1 cellular context compared by ENCODE assay signal in the genomic region with DNA sequence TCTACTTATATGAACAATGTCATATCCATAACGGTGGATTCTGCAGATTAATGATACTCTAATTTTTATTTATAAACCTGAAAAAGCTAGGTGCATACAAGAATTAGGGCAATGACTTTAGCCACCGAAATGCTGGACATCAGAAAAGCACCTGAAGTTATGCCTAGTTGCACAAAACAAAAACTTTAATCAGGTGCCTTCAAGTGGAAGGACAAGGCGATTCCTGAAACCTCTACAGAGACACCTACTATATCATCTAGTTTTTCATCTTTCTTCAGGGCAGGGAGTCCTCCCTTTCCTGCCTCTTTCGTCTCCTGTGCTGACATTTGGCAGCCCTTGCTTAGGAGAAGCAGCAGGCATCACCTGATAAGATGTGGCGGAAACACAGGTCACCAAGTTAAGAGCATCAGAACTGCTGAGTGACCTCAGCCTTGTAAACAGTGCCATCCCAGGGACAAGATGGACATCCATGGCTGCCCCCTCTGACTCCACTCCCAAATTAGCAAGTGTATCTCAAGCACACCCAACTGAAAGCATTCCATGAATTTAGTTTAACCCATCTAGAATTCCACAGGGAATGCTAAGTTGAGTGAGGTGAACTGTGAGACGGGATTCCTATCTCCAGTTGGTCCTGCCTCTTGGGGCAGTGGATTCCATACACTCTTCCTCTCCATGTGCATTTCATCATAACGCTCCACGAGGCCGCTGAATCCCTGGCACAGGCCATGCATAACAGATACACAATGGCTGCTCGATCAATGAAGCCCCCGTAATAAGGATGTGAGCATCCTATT.
TF ChIP-seq lines count a peak whose summit lies in the region.

No MANE protein-coding gene starts in this region.

TF ChIP-seq in GM23338, 12 proteins besides CTCF, POLR2A, EP300 and RAD21 (continued from another document):
- TF ChIP-seq, protein P1, sequence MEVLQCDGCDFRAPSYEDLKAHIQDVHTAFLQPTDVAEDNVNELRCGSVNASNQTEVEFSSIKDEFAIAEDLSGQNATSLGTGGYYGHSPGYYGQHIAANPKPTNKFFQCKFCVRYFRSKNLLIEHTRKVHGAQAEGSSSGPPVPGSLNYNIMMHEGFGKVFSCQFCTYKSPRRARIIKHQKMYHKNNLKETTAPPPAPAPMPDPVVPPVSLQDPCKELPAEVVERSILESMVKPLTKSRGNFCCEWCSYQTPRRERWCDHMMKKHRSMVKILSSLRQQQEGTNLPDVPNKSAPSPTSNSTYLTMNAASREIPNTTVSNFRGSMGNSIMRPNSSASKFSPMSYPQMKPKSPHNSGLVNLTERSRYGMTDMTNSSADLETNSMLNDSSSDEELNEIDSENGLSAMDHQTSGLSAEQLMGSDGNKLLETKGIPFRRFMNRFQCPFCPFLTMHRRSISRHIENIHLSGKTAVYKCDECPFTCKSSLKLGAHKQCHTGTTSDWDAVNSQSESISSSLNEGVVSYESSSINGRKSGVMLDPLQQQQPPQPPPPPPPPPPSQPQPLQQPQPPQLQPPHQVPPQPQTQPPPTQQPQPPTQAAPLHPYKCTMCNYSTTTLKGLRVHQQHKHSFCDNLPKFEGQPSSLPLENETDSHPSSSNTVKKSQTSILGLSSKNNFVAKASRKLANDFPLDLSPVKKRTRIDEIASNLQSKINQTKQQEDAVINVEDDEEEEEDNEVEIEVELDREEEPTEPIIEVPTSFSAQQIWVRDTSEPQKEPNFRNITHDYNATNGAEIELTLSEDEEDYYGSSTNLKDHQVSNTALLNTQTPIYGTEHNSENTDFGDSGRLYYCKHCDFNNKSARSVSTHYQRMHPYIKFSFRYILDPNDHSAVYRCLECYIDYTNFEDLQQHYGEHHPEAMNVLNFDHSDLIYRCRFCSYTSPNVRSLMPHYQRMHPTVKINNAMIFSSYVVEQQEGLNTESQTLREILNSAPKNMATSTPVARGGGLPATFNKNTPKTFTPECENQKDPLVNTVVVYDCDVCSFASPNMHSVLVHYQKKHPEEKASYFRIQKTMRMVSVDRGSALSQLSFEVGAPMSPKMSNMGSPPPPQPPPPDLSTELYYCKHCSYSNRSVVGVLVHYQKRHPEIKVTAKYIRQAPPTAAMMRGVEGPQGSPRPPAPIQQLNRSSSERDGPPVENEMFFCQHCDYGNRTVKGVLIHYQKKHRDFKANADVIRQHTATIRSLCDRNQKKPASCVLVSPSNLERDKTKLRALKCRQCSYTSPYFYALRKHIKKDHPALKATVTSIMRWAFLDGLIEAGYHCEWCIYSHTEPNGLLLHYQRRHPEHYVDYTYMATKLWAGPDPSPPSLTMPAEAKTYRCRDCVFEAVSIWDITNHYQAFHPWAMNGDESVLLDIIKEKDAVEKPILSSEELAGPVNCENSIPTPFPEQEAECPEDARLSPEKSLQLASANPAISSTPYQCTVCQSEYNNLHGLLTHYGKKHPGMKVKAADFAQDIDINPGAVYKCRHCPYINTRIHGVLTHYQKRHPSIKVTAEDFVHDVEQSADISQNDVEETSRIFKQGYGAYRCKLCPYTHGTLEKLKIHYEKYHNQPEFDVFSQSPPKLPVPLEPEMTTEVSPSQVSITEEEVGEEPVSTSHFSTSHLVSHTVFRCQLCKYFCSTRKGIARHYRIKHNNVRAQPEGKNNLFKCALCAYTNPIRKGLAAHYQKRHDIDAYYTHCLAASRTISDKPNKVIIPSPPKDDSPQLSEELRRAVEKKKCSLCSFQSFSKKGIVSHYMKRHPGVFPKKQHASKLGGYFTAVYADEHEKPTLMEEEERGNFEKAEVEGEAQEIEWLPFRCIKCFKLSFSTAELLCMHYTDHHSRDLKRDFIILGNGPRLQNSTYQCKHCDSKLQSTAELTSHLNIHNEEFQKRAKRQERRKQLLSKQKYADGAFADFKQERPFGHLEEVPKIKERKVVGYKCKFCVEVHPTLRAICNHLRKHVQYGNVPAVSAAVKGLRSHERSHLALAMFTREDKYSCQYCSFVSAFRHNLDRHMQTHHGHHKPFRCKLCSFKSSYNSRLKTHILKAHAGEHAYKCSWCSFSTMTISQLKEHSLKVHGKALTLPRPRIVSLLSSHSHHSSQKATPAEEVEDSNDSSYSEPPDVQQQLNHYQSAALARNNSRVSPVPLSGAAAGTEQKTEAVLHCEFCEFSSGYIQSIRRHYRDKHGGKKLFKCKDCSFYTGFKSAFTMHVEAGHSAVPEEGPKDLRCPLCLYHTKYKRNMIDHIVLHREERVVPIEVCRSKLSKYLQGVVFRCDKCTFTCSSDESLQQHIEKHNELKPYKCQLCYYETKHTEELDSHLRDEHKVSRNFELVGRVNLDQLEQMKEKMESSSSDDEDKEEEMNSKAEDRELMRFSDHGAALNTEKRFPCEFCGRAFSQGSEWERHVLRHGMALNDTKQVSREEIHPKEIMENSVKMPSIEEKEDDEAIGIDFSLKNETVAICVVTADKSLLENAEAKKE (CRISPR knock-in tag; IDR thresholded peaks at IDR 0.05): no peak
- TF ChIP-seq EZH2phosphoT487 (IDR thresholded peaks at IDR 0.05; ENCODE audit: unreplicated experiment): no peak
- TF ChIP-seq POLR2AphosphoS5 (IDR thresholded peaks at IDR 0.05; ENCODE audit: low read depth): no peak
- TF ChIP-seq STAT1 (IDR thresholded peaks at IDR 0.05; ENCODE audit: unreplicated experiment): no peak
- TF ChIP-seq ZNF331 (CRISPR knock-in tag; IDR thresholded peaks at IDR 0.05; ENCODE audit: low read depth): no peak
- no peak for TF ChIP-seq ZNF114 (CRISPR knock-in tag; IDR thresholded peaks at IDR 0.05)
- TF ChIP-seq EZH2 (IDR thresholded peaks at IDR 0.05; ENCODE audit: low read depth, unreplicated experiment): no peak
- TF ChIP-seq, protein P2, sequence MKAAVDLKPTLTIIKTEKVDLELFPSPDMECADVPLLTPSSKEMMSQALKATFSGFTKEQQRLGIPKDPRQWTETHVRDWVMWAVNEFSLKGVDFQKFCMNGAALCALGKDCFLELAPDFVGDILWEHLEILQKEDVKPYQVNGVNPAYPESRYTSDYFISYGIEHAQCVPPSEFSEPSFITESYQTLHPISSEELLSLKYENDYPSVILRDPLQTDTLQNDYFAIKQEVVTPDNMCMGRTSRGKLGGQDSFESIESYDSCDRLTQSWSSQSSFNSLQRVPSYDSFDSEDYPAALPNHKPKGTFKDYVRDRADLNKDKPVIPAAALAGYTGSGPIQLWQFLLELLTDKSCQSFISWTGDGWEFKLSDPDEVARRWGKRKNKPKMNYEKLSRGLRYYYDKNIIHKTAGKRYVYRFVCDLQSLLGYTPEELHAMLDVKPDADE (IDR thresholded peaks at IDR 0.05): no peak
- TF ChIP-seq NANOG (IDR thresholded peaks at IDR 0.05; ENCODE audit: borderline replicate concordance): no peak
- TF ChIP-seq JUNB (IDR thresholded peaks at IDR 0.05; ENCODE audit: unreplicated experiment): no peak
- no peak for TF ChIP-seq CREB1 (CRISPR knock-in tag; IDR thresholded peaks at IDR 0.05; ENCODE audit: low read depth)
